ENCODE assay signal across 22 cellular contexts in the genomic region with DNA sequence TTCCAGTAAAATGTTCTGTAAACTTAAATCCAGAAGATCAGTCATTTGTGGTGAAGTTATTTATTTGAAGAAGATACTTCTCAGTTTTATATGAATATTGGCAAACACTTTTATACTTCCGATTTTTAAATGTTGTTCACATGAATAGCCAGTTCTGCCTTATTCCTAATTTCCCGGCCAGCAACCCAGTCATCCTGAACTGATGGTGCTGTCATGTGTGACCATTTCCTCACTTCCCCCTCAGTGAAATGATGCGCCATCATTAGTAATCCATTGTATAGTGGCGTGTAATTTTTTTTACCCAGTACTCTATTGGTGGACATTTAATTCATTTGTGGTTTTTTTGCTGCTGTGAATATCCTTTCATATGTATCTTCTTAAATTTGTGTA. TPM values are rescaled to one million over a fixed set of nuclear protein-coding genes. Genes with fewer than 3 reads are reported as not detected.
A peak's percentile ranks its signal among the peaks of the same experiment; 100 is the strongest.
DNase-seq lines count a peak whose midpoint lies in the region; ATAC-seq and TF ChIP-seq lines count a peak whose summit lies in the region.
"Had no signal": no experiment of that assay in that cellular context is flagged by ENCODE, and none has a peak within 500 bp of the region (broad histone marks: within the 10 kb centered on the region; RNA-seq: fewer than 3 reads in every experiment).

No MANE protein-coding gene starts in this region.

- no peak overlapping the region for H3K4me3 ChIP-seq in BLaER1 treated with 17β-estradiol and CSF1 and Interleukin-3, amounts not matched to agents 10 nM and 100 nM
- H3K4me3 ChIP-seq: heart right ventricle, left ventricle myocardium inferior, neural progenitor cell, stomach had no signal

- peaks cover 12 to 40% (median 23%) of the 10 kb centered on the region in 10 experiments for H3K4me1 ChIP-seq in BLaER1 treated with 17β-estradiol and CSF1 and Interleukin-3, amounts not matched to agents 10 nM and 100 nM
- H3K4me1 ChIP-seq: neural progenitor cell had no signal

- H3K36me3 ChIP-seq in BLaER1 treated with 17β-estradiol and CSF1 and Interleukin-3, amounts not matched to agents 10 nM and 100 nM: no peaks in the 10 kb centered on the region
- H3K36me3 ChIP-seq: heart right ventricle, left ventricle myocardium inferior, neural progenitor cell, stomach had no signal

- DNase-seq in HT1080 (ENCODE audit: low read depth) (peak; percentile 33), glomerular visceral epithelial cell (ENCODE audit: extremely low spot score) (peak; percentile 78), DMS53 (lab: John Stamatoyannopoulos, UW) (no peak), UCSD-AML1 (lab: John Stamatoyannopoulos, UW; ENCODE audit: unreplicated experiment) (no peak)
- DNase-seq: activated CD4-positive, alpha-beta T cell treated with anti-CD3 and anti-CD28 coated beads for 4 hours; effector memory CD4-positive, alpha-beta T cell; heart right ventricle; KBM-7; left ventricle myocardium inferior; MV-4-11; NCI-H1694 treated with DMSO at 0.1 percent for 48 hours; NCI-H226; stimulated activated CD4-positive, alpha-beta T cell treated with anti-CD3 and anti-CD28 coated beads, Interleukin-4, amount 100 ng/mL, for 4 hours; stomach; trophoblast cell had no signal

- peak overlapping the region; percentile 32 to 67 (median 62); a peak in 20 of 22 replicates for H3K4me2 ChIP-seq in BLaER1 treated with 17β-estradiol and CSF1 and Interleukin-3, amounts not matched to agents 10 nM and 100 nM
- H3K4me2 ChIP-seq: neural progenitor cell had no signal

- H3K9me3 ChIP-seq in BLaER1 treated with 17β-estradiol and CSF1 and Interleukin-3, amounts not matched to agents 10 nM and 100 nM (replicated peaks in 1 of 11): no peaks in the 10 kb centered on the region
- H3K9me3 ChIP-seq: heart right ventricle, left ventricle myocardium inferior, stomach had no signal

- no peaks in the 10 kb centered on the region for H4K20me1 ChIP-seq in BLaER1 treated with 17β-estradiol and CSF1 and Interleukin-3, amounts not matched to agents 10 nM and 100 nM

- no peaks in the 10 kb centered on the region for H3K27me3 ChIP-seq in BLaER1 treated with 17β-estradiol and CSF1 and Interleukin-3, amounts not matched to agents 10 nM and 100 nM
- H3K27me3 ChIP-seq: heart right ventricle, neural progenitor cell, stomach had no signal

- H3K27ac ChIP-seq in BLaER1 treated with 17β-estradiol and CSF1 and Interleukin-3, amounts not matched to agents 10 nM and 100 nM: peak overlapping the region in 3 of 11 experiments; percentile 26 to 35 (median 27); a peak in 4 of 22 replicates
- H3K27ac ChIP-seq in VCaP: peak overlapping the region; percentile 26; the same call in 1 of the 2 replicates
- H3K27ac ChIP-seq: heart right ventricle, left ventricle myocardium inferior, neural progenitor cell, stomach had no signal

- TF ChIP-seq CTCF in VCaP (conservative IDR thresholded peaks at IDR 0.05): no peak

- no peak overlapping the region for H3K9ac ChIP-seq in BLaER1 treated with 17β-estradiol and CSF1 and Interleukin-3, amounts not matched to agents 10 nM and 100 nM
- H3K9ac ChIP-seq: neural progenitor cell had no signal

- no peak for ATAC-seq in HG02852 (IDR thresholded peaks at IDR 0.05; ENCODE audit: unreplicated experiment)
- no peak for ATAC-seq in GM18870 (IDR thresholded peaks at IDR 0.05; ENCODE audit: unreplicated experiment)
- ATAC-seq: activated T-helper 17 cell treated with anti-CD3 and anti-CD28 coated beads, Interleukin-2, amount 50 U/mL, for 72 hours; heart right ventricle; Panc1 had no signal

RNA-seq across cellular contexts. Expression of gene GPSM2, which starts 16.4 kb away (rescaled TPM):
- total RNA-seq in HT1080 (2014; rRNA removed; shearing (Covaris generic)): 28.8 and 34.1 TPM in 2 replicates
- polyA plus RNA-seq in HT1080 (2015; cell fraction: cytosol; rRNA removed): 30.5 and 36.5 TPM in 2 replicates
- 23.2 and 28.8 TPM in 2 replicates for polyA plus RNA-seq in HT1080 (2015; cell fraction: nucleus; rRNA removed)

RNA-seq across cellular contexts. Expression of gene AKNAD1, which starts 36.2 kb away (rescaled TPM):
- total RNA-seq in HT1080 (2014; rRNA removed; shearing (Covaris generic)): 2.7 and 5.0 TPM in 2 replicates
- 3.2 and 3.6 TPM in 2 replicates for polyA plus RNA-seq in HT1080 (2015; cell fraction: cytosol; rRNA removed)
- 2.3 and 3.6 TPM in 2 replicates for polyA plus RNA-seq in HT1080 (2015; cell fraction: nucleus; rRNA removed)
- total RNA-seq: activated T-helper 17 cell treated with anti-CD3 and anti-CD28 coated beads, Interleukin-2, amount 50 U/mL, for 72 hours; heart right ventricle; left ventricle myocardium inferior had no signal

Comparison
In these comparisons a context has a peak if more than half of its experiments do, and no peak if none do; other contexts are left out.
1. DNase-seq: peak in HT1080 (single experiment) and glomerular visceral epithelial cell (single experiment); none in DMS53 (single experiment) and UCSD-AML1 (single experiment).